8 cellular contexts compared by ENCODE assay signal in the genomic region with DNA sequence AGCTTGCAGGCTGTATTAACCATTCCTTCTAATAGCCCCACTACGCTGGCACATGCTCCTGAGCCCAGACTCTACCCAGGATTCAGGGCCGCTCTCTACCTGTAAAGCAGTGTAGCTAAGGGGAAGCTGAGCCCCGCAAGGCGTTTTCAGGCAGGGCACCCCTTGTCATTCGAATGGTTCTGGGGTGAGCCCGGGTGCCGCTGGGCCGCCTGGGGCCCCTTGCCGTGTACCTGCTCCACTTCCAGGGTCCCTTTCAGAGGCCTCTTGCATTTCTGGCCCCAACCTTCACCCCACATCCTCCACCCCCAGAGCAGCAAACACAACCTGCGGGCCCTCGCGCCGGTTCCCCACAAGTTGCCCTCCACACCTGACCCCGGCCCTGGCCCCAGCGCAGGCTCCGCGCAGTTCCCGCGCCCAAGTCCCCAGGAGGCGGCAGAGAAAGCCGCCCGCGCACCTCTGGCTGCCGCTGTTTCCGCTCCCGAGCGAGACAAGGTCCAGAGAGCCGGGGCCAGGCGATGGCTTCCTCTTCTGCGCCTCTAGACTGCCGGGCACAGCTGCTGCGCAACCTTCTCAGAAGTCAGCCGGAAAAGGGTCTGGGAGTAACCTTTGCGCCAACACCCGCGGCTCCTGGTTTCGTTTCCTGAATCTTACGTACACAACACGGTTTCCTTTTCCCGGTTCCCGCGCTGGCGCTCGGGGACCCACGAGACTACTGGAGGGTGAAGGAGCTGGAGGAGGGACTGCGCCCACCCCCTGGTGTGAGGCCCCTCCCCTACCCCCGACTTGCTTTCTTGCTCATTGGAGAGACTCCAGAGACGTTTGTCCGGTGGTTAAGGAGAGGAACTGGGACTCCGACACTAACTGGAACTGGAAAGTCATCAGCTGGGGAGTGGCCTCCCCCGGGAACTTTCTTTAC. TPM values are rescaled to one million over a fixed set of nuclear protein-coding genes. Genes with fewer than 3 reads are reported as not detected.
DNase-seq lines count a peak whose midpoint lies in the region; ATAC-seq and TF ChIP-seq lines count a peak whose summit lies in the region.

A gene with protein sequence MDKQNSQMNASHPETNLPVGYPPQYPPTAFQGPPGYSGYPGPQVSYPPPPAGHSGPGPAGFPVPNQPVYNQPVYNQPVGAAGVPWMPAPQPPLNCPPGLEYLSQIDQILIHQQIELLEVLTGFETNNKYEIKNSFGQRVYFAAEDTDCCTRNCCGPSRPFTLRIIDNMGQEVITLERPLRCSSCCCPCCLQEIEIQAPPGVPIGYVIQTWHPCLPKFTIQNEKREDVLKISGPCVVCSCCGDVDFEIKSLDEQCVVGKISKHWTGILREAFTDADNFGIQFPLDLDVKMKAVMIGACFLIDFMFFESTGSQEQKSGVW (minus strand): TSS at position 595 of the 916 bp plus-strand sequence. CDS start 8,055 bp downstream, outside the sequence.

- peaks cover 0 to 28% (median 7%) of the 10 kb centered on the region in 11 experiments; a peak in 9 of 22 replicates for H4K20me1 ChIP-seq in BLaER1 treated with 17β-estradiol and CSF1 and Interleukin-3, amounts not matched to agents 10 nM and 100 nM

- WGBS in liver = under 1% methylated on average over 51 of the region's 51 CpGs

- DNase-seq in NCI-H774 (lab: John Stamatoyannopoulos, UW) = peak; percentile 95
- peak; percentile 89 for DNase-seq in activated CD4-positive, alpha-beta memory T cell treated with anti-CD3 and anti-CD28 coated beads for 36 hours
- DNase-seq in dorsolateral prefrontal cortex = peak; percentile 35 to 87 (median 72)
- DNase-seq in stimulated activated CD4-positive, alpha-beta T cell treated with anti-CD3 and anti-CD28 coated beads, Interleukin-4, amount 100 ng/mL, for 1 hour = peak; percentile 66

- intact Hi-C loops in activated CD4-positive, alpha-beta memory T cell treated with anti-CD3 and anti-CD28 coated beads for 36 hours (cut with micrococcal nuclease) = loop anchor here (1.0 to 5.0 kb wide), 3 partner anchors 75 to 382 kb away; a partner anchor contains a TSS
- intact Hi-C loops in dorsolateral prefrontal cortex (cut with DNase I) = no loop called here

- H3K4me2 ChIP-seq in BLaER1 treated with 17β-estradiol and CSF1 and Interleukin-3, amounts not matched to agents 10 nM and 100 nM = peak within 1 kb of the TSS; percentile 84 to 98 (median 91)

- no peaks in the 10 kb centered on the region for H3K27me3 ChIP-seq in BLaER1 treated with 17β-estradiol and CSF1 and Interleukin-3, amounts not matched to agents 10 nM and 100 nM
- H3K27me3 ChIP-seq in dorsolateral prefrontal cortex (no peaks in the 10 kb centered on the region), liver (ENCODE audit: control insufficient read depth in 4 of 4, insufficient read depth in 4 of 4, low read length in 3 of 4) (no peaks in the 10 kb centered on the region)

- peak; percentile 15 to 42 for TF ChIP-seq RAD21 in liver (IDR thresholded peaks at IDR 0.05)

- H3K36me3 Mint-ChIP-seq in activated CD4-positive, alpha-beta memory T cell treated with anti-CD3 and anti-CD28 coated beads for 36 hours = peaks cover 7% of the 10 kb centered on the region

- peak within 1 kb of the TSS; percentile 88 for H3K27ac Mint-ChIP-seq in activated CD4-positive, alpha-beta memory T cell treated with anti-CD3 and anti-CD28 coated beads for 36 hours

- H3K36me3 ChIP-seq in BLaER1 treated with 17β-estradiol and CSF1 and Interleukin-3, amounts not matched to agents 10 nM and 100 nM = peaks cover 3 to 25% (median 7%) of the 10 kb centered on the region in 11 experiments; a peak in 20 of 22 replicates
- H3K36me3 ChIP-seq in liver (ENCODE audit: control insufficient read depth in 4 of 4, insufficient read depth in 3 of 4, low read depth in 1 of 4, low read length in 3 of 4) = no peaks in the 10 kb centered on the region

- peaks cover 0 to 4% (median 1%) of the 10 kb centered on the region in 11 experiments; a peak in 12 of 22 replicates for H3K9me3 ChIP-seq in BLaER1 treated with 17β-estradiol and CSF1 and Interleukin-3, amounts not matched to agents 10 nM and 100 nM (replicated peaks in 1 of 11)
- no peaks in the 10 kb centered on the region for H3K9me3 ChIP-seq in liver (ENCODE audit: control insufficient read depth in 4 of 4, low read length in 3 of 4)

- peak within 1 kb of the TSS; percentile 93 to 100 (median 97) for H3K27ac ChIP-seq in BLaER1 treated with 17β-estradiol and CSF1 and Interleukin-3, amounts not matched to agents 10 nM and 100 nM
- H3K27ac ChIP-seq in dorsolateral prefrontal cortex (peak within 1 kb of the TSS; percentile 32 to 97 (median 89)), liver (ENCODE audit: low read depth in 1 of 2, low read length in 2 of 2) (peak within 1 kb of the TSS; percentile 98 to 99)

- TF ChIP-seq CTCF in dorsolateral prefrontal cortex (IDR thresholded peaks at IDR 0.05 in 54 of 56, conservative IDR thresholded peaks at IDR 0.05 in 2 of 56; ENCODE audit: low read depth in 1 of 56, partially characterized antibody in 56 of 56) (peak in 3 of 56 donors; percentile 15 to 21 (median 20)), liver (IDR thresholded peaks at IDR 0.05; ENCODE audit: low read depth, low read length, missing input control) (no peak)

- H3K4me1 ChIP-seq in BLaER1 treated with 17β-estradiol and CSF1 and Interleukin-3, amounts not matched to agents 10 nM and 100 nM = peaks cover 35 to 58% (median 49%) of the 10 kb centered on the region in 10 experiments
- H3K4me1 ChIP-seq in liver (ENCODE audit: control insufficient read depth in 4 of 4, insufficient read depth in 4 of 4, low read length in 3 of 4) = peaks cover 0 to 27% (median 13%) of the 10 kb centered on the region in 4 donors

- H3K4me1 Mint-ChIP-seq in activated CD4-positive, alpha-beta memory T cell treated with anti-CD3 and anti-CD28 coated beads for 36 hours (ENCODE audit: low read depth) = peaks cover 59% of the 10 kb centered on the region

- no peaks in the 10 kb centered on the region for H3K9me3 Mint-ChIP-seq in activated CD4-positive, alpha-beta memory T cell treated with anti-CD3 and anti-CD28 coated beads for 36 hours

- peak within 1 kb of the TSS; percentile 91 to 99 (median 96) for H3K9ac ChIP-seq in BLaER1 treated with 17β-estradiol and CSF1 and Interleukin-3, amounts not matched to agents 10 nM and 100 nM
- H3K9ac ChIP-seq in liver (ENCODE audit: low read depth in 1 of 2, low read length in 2 of 2) = peak within 1 kb of the TSS; percentile 89 to 93

- POLR2A ChIA-PET in activated CD4-positive, alpha-beta memory T cell treated with anti-CD3 and anti-CD28 coated beads for 36 hours (lab: Charles Lee) = interaction anchor here (0.6 kb wide), 1 partner anchor 15 kb away, joined by 5 read pairs; no protein-coding TSS in a partner anchor

- no peaks in the 10 kb centered on the region for H3K27me3 Mint-ChIP-seq in activated CD4-positive, alpha-beta memory T cell treated with anti-CD3 and anti-CD28 coated beads for 36 hours

- H3K4me3 Mint-ChIP-seq in activated CD4-positive, alpha-beta memory T cell treated with anti-CD3 and anti-CD28 coated beads for 36 hours = peak within 1 kb of the TSS; percentile 86

- H3K4me3 ChIP-seq in BLaER1 treated with 17β-estradiol and CSF1 and Interleukin-3, amounts not matched to agents 10 nM and 100 nM = peak within 1 kb of the TSS; percentile 72 to 97 (median 87)
- peak within 1 kb of the TSS; percentile 48 to 89 (median 73) for H3K4me3 ChIP-seq in dorsolateral prefrontal cortex
- peak within 1 kb of the TSS; percentile 60 to 96 (median 86) for H3K4me3 ChIP-seq in liver (ENCODE audit: low read depth in 1 of 3, low read length in 3 of 3)

- ATAC-seq in GM19324 (IDR thresholded peaks at IDR 0.05; ENCODE audit: low FRiP score, unreplicated experiment) (peak; percentile 92), HG03460 (IDR thresholded peaks at IDR 0.05; ENCODE audit: unreplicated experiment) (peak; percentile 84)

- CTCF ChIA-PET in activated CD4-positive, alpha-beta memory T cell treated with anti-CD3 and anti-CD28 coated beads for 36 hours (lab: Charles Lee) = interaction anchor here (0.6 to 1.2 kb wide), 3 partner anchors 26 to 97 kb away, joined by 3 read pairs; no protein-coding TSS in a partner anchor

TF ChIP-seq in liver, 16 proteins besides CTCF, POLR2A, EP300 and RAD21 (continues in another document):
- TF ChIP-seq GABPA (IDR thresholded peaks at IDR 0.05 in 1 of 2, conservative IDR thresholded peaks at IDR 0.05 in 1 of 2) (peak in 1 of 2 donors; percentile 16), SP1 (IDR thresholded peaks at IDR 0.05) (peak; percentile 67), HNF4A (conservative IDR thresholded peaks at IDR 0.05) (peak in 1 of 2 donors; percentile 34), FOXA2 (IDR thresholded peaks at IDR 0.05) (no peak), YY1 (IDR thresholded peaks at IDR 0.05) (peak; percentile 84), RXRA (IDR thresholded peaks at IDR 0.05) (peak; percentile 57 to 64), HNF4G (IDR thresholded peaks at IDR 0.05) (peak; percentile 10), TAF1 (conservative IDR thresholded peaks at IDR 0.05) (peak; percentile 94), EGR1 (IDR thresholded peaks at IDR 0.05; ENCODE audit: low read depth in 2 of 2) (peak in 1 of 2 donors; percentile 77)
- TF ChIP-seq, protein P1, sequence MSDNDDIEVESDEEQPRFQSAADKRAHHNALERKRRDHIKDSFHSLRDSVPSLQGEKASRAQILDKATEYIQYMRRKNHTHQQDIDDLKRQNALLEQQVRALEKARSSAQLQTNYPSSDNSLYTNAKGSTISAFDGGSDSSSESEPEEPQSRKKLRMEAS (IDR thresholded peaks at IDR 0.05) = peak; percentile 94
- TF ChIP-seq, protein P2, sequence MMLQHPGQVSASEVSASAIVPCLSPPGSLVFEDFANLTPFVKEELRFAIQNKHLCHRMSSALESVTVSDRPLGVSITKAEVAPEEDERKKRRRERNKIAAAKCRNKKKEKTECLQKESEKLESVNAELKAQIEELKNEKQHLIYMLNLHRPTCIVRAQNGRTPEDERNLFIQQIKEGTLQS (IDR thresholded peaks at IDR 0.05) = peak; percentile 22

RNA-seq across cellular contexts. Expression of the gene that starts here (rescaled TPM):
- total RNA-seq in activated CD4-positive, alpha-beta memory T cell treated with anti-CD3 and anti-CD28 coated beads for 36 hours = 10 to 100 TPM; 65.8 to 69.0 TPM
- total RNA-seq in dorsolateral prefrontal cortex (100 to 1,000 TPM in 4 of 120 experiments, 10 to 100 TPM in 116; 17.6 to 125 (median 40.5) TPM), liver (10 to 100 TPM; 30.2 to 76.4 TPM)
- 10 to 100 TPM; 31.0 to 37.7 TPM for polyA plus RNA-seq in liver

Comparison
In these comparisons a context has a peak if more than half of its experiments do, and no peak if none do; other contexts are left out.
1. Peak in every context shown above with its lines: DNase-seq, ATAC-seq, H3K4me3 ChIP-seq and H3K27ac ChIP-seq.